11 cellular contexts compared by ENCODE assay signal in the genomic region with DNA sequence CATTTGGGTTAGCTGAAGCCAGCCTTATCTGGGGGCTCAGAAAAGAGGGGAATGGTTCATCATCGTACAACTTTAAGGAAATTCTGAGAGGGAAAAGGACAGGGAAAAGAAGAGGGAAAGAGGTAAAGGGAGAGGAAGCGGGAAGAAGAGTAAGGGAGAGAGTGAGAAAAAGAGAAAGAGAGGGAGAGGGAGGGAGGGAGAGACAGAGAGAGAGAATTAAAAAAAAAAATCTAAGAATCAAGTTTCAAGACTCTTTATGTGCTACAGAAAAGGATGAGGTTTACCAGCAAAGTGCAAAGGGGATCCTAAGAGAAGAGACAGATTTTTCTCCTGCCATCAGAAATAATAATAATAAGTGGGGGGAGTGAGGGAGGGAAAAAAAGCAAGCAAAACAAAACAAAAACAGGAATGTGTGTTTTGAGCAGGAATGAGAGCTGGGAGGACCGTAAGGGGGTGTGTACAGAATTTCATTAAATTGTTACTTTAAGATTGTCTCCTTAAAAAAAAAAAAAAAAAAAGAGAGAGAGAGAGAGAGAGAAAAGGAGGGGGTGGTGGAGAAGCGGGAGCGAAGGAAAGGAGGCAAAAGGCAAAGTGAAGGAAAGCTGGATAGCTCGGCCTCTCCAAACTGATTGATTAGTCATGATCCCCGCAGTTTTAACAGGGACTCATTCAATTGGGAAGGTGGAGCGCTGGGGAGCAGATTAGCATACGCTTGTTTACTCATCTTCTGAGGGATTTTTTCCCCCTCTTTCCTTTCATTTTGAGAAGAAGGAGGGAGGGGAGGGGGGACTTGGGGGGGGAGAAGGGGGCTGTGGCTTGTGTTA. TPM values are rescaled to one million over a fixed set of nuclear protein-coding genes. Genes with fewer than 3 reads are reported as not detected.
DNase-seq lines count a peak whose midpoint lies in the region; ATAC-seq and TF ChIP-seq lines count a peak whose summit lies in the region.
"Had no signal": no experiment of that assay in that cellular context is flagged by ENCODE, and none has a peak within 500 bp of the region (broad histone marks: within the 10 kb centered on the region; RNA-seq: fewer than 3 reads in every experiment).

No MANE protein-coding gene starts in this region.

- H3K27ac ChIP-seq in heart right ventricle (peak overlapping the region in 7 of 10 donors; percentile 57 to 73 (median 58)), mesendoderm (ENCODE audit: low read depth, low read length) (no peak overlapping the region), uterus (peak overlapping the region; percentile 93)

- H3K4ac ChIP-seq in mesendoderm (ENCODE audit: low read depth, low read length), result peak overlapping the region; percentile 44

- H3K4me3 ChIP-seq in heart right ventricle (peak overlapping the region in 8 of 10 donors; percentile 39 to 66 (median 60)), choroid plexus epithelial cell (ENCODE audit: low read depth, low read length) (peak overlapping the region; percentile 89), mesendoderm (ENCODE audit: low read length) (no peak overlapping the region), uterus (peak overlapping the region; percentile 47 to 56)

- H3K56ac ChIP-seq in mesendoderm (ENCODE audit: low read length), result no peak overlapping the region

- TF ChIP-seq POLR2A in uterus (IDR thresholded peaks at IDR 0.05), result no peak

- no peaks in the 10 kb centered on the region for H3K79me2 ChIP-seq in mesendoderm (ENCODE audit: control insufficient read depth, insufficient read depth, low read length)

- H3K79me1 ChIP-seq in mesendoderm (ENCODE audit: low read length), result no peaks in the 10 kb centered on the region

- no peak overlapping the region for H4K8ac ChIP-seq in mesendoderm (ENCODE audit: low read depth, low read length)

- no peak overlapping the region for H2BK120ac ChIP-seq in mesendoderm (ENCODE audit: low read depth, low read length)

- H3K9ac ChIP-seq in mesendoderm (ENCODE audit: low read length), result no peak overlapping the region

- H3K36me3 ChIP-seq in heart right ventricle (no peaks in the 10 kb centered on the region), mesendoderm (ENCODE audit: control insufficient read depth, insufficient read depth, low read length) (no peaks in the 10 kb centered on the region), uterus (no peaks in the 10 kb centered on the region)
- H3K36me3 ChIP-seq: MG63, prostate gland had no signal

- no peak overlapping the region for H2BK5ac ChIP-seq in mesendoderm (ENCODE audit: low read length)

- 32 to 49% methylated on average over 9 of the region's 9 CpGs for WGBS in heart right ventricle, 2 donors
- no CpG with 5 or more reads among the region's 9 CpGs for WGBS in mesendoderm (ENCODE audit: extremely low coverage, insufficient coverage, low lambda C conversion rate)

- H2AK5ac ChIP-seq in mesendoderm (ENCODE audit: low read length), result no peak overlapping the region

- H3K9me3 ChIP-seq in heart right ventricle, result no peaks in the 10 kb centered on the region
- no peaks in the 10 kb centered on the region for H3K9me3 ChIP-seq in uterus
- H3K9me3 ChIP-seq: MG63, prostate gland had no signal

- ATAC-seq in heart right ventricle, result no peak
- ATAC-seq: CD8-positive, alpha-beta T cell had no signal

- H2BK15ac ChIP-seq in mesendoderm (replicated peaks; ENCODE audit: low read depth), result peak overlapping the region; percentile 80

- peaks cover 6 to 41% (median 20%) of the 10 kb centered on the region in 9 donors for H3K4me1 ChIP-seq in heart right ventricle
- H3K4me1 ChIP-seq in mesendoderm (ENCODE audit: control insufficient read depth, low read depth, low read length), result no peaks in the 10 kb centered on the region
- no peaks in the 10 kb centered on the region for H3K4me1 ChIP-seq in uterus

- H4K5ac ChIP-seq in mesendoderm (ENCODE audit: low read length), result no peak overlapping the region

- H3K23ac ChIP-seq in mesendoderm (ENCODE audit: low read length), result no peak overlapping the region

- H3K27me3 ChIP-seq in heart right ventricle, result peaks cover 0 to 68% (median 10%) of the 10 kb centered on the region in 7 donors
- H3K27me3 ChIP-seq in mesendoderm (ENCODE audit: insufficient read depth, low read length, poor library complexity), result peaks cover 5% of the 10 kb centered on the region
- no peaks in the 10 kb centered on the region for H3K27me3 ChIP-seq in uterus

- H3K18ac ChIP-seq in mesendoderm (ENCODE audit: low read length), result no peak overlapping the region

- TF ChIP-seq CTCF in heart right ventricle (IDR thresholded peaks at IDR 0.05), result no peak
- TF ChIP-seq CTCF in choroid plexus epithelial cell (conservative IDR thresholded peaks at IDR 0.05; ENCODE audit: low read depth, low read length), result no peak
- no peak for TF ChIP-seq CTCF in uterus (IDR thresholded peaks at IDR 0.05)

- DNase-seq in heart right ventricle (no peak), cardiac septum (ENCODE audit: low spot score) (no peak), choroid plexus epithelial cell (ENCODE audit: low read depth) (peak; percentile 86), mesendoderm (peak; percentile 54), uterus (peak; percentile 22 to 35), dermis blood vessel endothelial cell (no peak), DMS153 treated with DMSO at 0.1 percent for 48 hours (lab: John Stamatoyannopoulos, UW; ENCODE audit: unreplicated experiment) (no peak), DMS79 treated with DMSO at 0.1 percent for 48 hours (lab: John Stamatoyannopoulos, UW) (no peak)
- DNase-seq: CD8-positive, alpha-beta T cell had no signal

- peak overlapping the region; percentile 24 for H3K4me2 ChIP-seq in mesendoderm (ENCODE audit: low read length)

- intact Hi-C loops in heart right ventricle (cut with DNase I), result loop anchor here in 9 of 10 donors (1.0 to 10.0 kb wide), 14 partner anchors 208 to 561 kb away; no protein-coding TSS in a partner anchor
- intact Hi-C loops in cardiac septum (cut with DNase I), result loop anchor here (5.0 to 10.0 kb wide), 4 partner anchors 208 to 558 kb away; no protein-coding TSS in a partner anchor
- intact Hi-C loops in uterus (cut with DNase I; ENCODE audit: low total_unique reads), result loop anchor here (10.0 kb wide), 1 partner anchor 212 kb away; no protein-coding TSS in a partner anchor

RNA-seq across cellular contexts. Expression of a gene that starts 0.4 kb away (rescaled TPM):
- 1 to 10 TPM in 7 of 10 donors, under 1 TPM in 3; 0.74 to 3.4 (median 1.3) TPM for total RNA-seq in heart right ventricle
- polyA plus RNA-seq in heart right ventricle, result 1 to 10 TPM in 1 of 2 donors, under 1 TPM in 1; 0.15 to 1.1 TPM
- 2.8 TPM for total RNA-seq in cardiac septum
- polyA plus RNA-seq in mesendoderm (2013, experiment 1 of 2), result 0.28 TPM
- 0.28 TPM for polyA plus RNA-seq in mesendoderm (2013, experiment 2 of 2)
- 10 to 100 TPM in 1 of 4 donors, 1 to 10 TPM in 1, under 1 TPM in 2; 0.29 to 17.1 (median 2.4) TPM for total RNA-seq in uterus
- 0.19 and 0.34 TPM in 2 replicates for total RNA-seq in dermis blood vessel endothelial cell
- total RNA-seq: CD8-positive, alpha-beta T cell had no signal

Comparison
In these comparisons a context has a peak if more than half of its experiments do, and no peak if none do; other contexts are left out.
1. DNase-seq: peak in choroid plexus epithelial cell (single experiment), mesendoderm (single experiment) and uterus (2 of 2); none in heart right ventricle (0 of 2), cardiac septum (single experiment), dermis blood vessel endothelial cell (single experiment), DMS153 treated with DMSO at 0.1 percent for 48 hours (single experiment) and DMS79 treated with DMSO at 0.1 percent for 48 hours (single experiment).